Comparison of ENCODE assay signal across 32 cellular contexts in genomic region chr1:198825254-198825653, GRCh38.
DNase-seq lines count a peak whose midpoint lies in the region; ATAC-seq, FAIRE-seq and TF ChIP-seq lines count a peak whose summit lies in the region.
"Had no signal": no experiment of that assay in that cellular context is flagged by ENCODE, and none has a peak within 500 bp of the region (broad histone marks: within the 10 kb centered on the region; RNA-seq: fewer than 3 reads in every experiment).

No MANE protein-coding gene starts in this region.

- WGBS in stomach, 5 donors = 26 to 56% (median 39%) methylated on average over 1 of the region's 1 CpG

- H3K27ac ChIP-seq in left lung (no peak overlapping the region), osteoblast (ENCODE audit: low read depth, low read length) (no peak overlapping the region), stomach (no peak overlapping the region)
- H3K27ac ChIP-seq: 22Rv1; A549; BLaER1; BLaER1 treated with 17β-estradiol and CSF1 and Interleukin-3, amounts not matched to agents 10 nM and 100 nM; C4-2B had no signal

- H3K36me3 ChIP-seq in left lung = no peaks in the 10 kb centered on the region
- no peaks in the 10 kb centered on the region for H3K36me3 ChIP-seq in osteoblast (ENCODE audit: insufficient read depth, low read length)
- H3K36me3 ChIP-seq in stomach = no peaks in the 10 kb centered on the region
- H3K36me3 ChIP-seq: BE2C had no signal

- no peaks in the 10 kb centered on the region for H3K27me3 ChIP-seq in left lung
- H3K27me3 ChIP-seq in osteoblast (ENCODE audit: insufficient read depth, low read length) = no peaks in the 10 kb centered on the region
- H3K27me3 ChIP-seq in stomach = no peaks in the 10 kb centered on the region
- H3K27me3 ChIP-seq: BE2C; BLaER1; BLaER1 treated with 17β-estradiol and CSF1 and Interleukin-3, amounts not matched to agents 10 nM and 100 nM had no signal

- no peak for TF ChIP-seq POLR2A in stomach (IDR thresholded peaks at IDR 0.05)

- peak; percentile 95 for FAIRE-seq in D721Med (lab: Jason Lieb, UNC)
- FAIRE-seq: A204.1, A549 had no signal

- H3K4me1 ChIP-seq in left lung (no peaks in the 10 kb centered on the region), osteoblast (ENCODE audit: insufficient read depth, low read length) (no peaks in the 10 kb centered on the region), stomach (no peaks in the 10 kb centered on the region)
- H3K4me1 ChIP-seq: A549, BE2C, Caco-2 had no signal

- H4K20me1 ChIP-seq in osteoblast (ENCODE audit: insufficient read depth, low read length) = no peaks in the 10 kb centered on the region
- H4K20me1 ChIP-seq: BLaER1; BLaER1 treated with 17β-estradiol and CSF1 and Interleukin-3, amounts not matched to agents 10 nM and 100 nM had no signal

- no peaks in the 10 kb centered on the region for H3K9me3 ChIP-seq in left lung
- no peaks in the 10 kb centered on the region for H3K9me3 ChIP-seq in osteoblast (ENCODE audit: low read depth, low read length)
- H3K9me3 ChIP-seq in stomach = no peaks in the 10 kb centered on the region
- H3K9me3 ChIP-seq: A549, BE2C, BLaER1, Caco-2 had no signal

- intact Hi-C loops in left lung (cut with DNase I) = no loop called here
- intact Hi-C loops in stomach (cut with DNase I; ENCODE audit: low total_unique reads) = no loop called here

- TF ChIP-seq CTCF in D721Med (IDR thresholded peaks at IDR 0.05; ENCODE audit: insufficient read depth, missing control alignments) = no peak
- no peak for TF ChIP-seq CTCF in left lung (IDR thresholded peaks at IDR 0.05)
- no peak for TF ChIP-seq CTCF in osteoblast (IDR thresholded peaks at IDR 0.05; ENCODE audit: extremely low read depth, low read depth, low read length)
- no peak for TF ChIP-seq CTCF in stomach (IDR thresholded peaks at IDR 0.05)

- no peak overlapping the region for H2AFZ ChIP-seq in osteoblast (ENCODE audit: low read length)

- H3K4me2 ChIP-seq in osteoblast (ENCODE audit: insufficient read depth, low read length) = no peak overlapping the region
- H3K4me2 ChIP-seq: A549; BLaER1; BLaER1 treated with 17β-estradiol and CSF1 and Interleukin-3, amounts not matched to agents 10 nM and 100 nM had no signal

- H3K4me3 ChIP-seq in left lung (no peak overlapping the region), osteoblast (ENCODE audit: insufficient read depth, low read length) (no peak overlapping the region), stomach (no peak overlapping the region)
- H3K4me3 ChIP-seq: A549; BLaER1; BLaER1 treated with 17β-estradiol and CSF1 and Interleukin-3, amounts not matched to agents 10 nM and 100 nM had no signal

- no peak for TF ChIP-seq EP300 in stomach (IDR thresholded peaks at IDR 0.05)

- DNase-seq in D721Med (ENCODE audit: insufficient read length, low spot score) (no peak), left lung (no peak), osteoblast (ENCODE audit: insufficient read length, low spot score, missing footprints) (peak; percentile 52), amygdala (lab: John Stamatoyannopoulos, UW) (no peak), DMS 273 (lab: John Stamatoyannopoulos, UW; ENCODE audit: unreplicated experiment) (no peak), stomach (no peak)
- DNase-seq: 8988T; ACHN; AML-193; BE2C; C1 segment of cervical spinal cord; Caco-2; Calu3; CD4-positive, alpha-beta memory T cell; CD4-positive, alpha-beta T cell; CD4-positive, CD25-positive, alpha-beta regulatory T cell; CD8-positive, alpha-beta memory T cell; CD8-positive, alpha-beta T cell; COR-L47; DMS 273 treated with DMSO at 0.1 percent for 48 hours; DMS153; DMS53; DMS79; DMS79 treated with DMSO at 0.1 percent for 48 hours; DND-41; EL had no signal

- no peaks in the 10 kb centered on the region for H3K79me2 ChIP-seq in osteoblast (ENCODE audit: insufficient read depth, low read length)

- ATAC-seq in left lung = peak; percentile 59
- ATAC-seq: A549; CD8-positive, alpha-beta T cell had no signal
